Comparison of ENCODE assay signal across 1 cellular context in genomic region chr3:16511561-16512434, GRCh38.
TF ChIP-seq lines count a peak whose summit lies in the region.

No MANE protein-coding gene starts in this region.

TF ChIP-seq in HCT116, 20 proteins besides CTCF, POLR2A, EP300 and RAD21 (continued from another document):
- TF ChIP-seq ZBTB33 (IDR thresholded peaks at IDR 0.05; ENCODE audit: extremely low read depth, insufficient replicate concordance, low read length) = no peak
- TF ChIP-seq POLR2AphosphoS5 (IDR thresholded peaks at IDR 0.05; ENCODE audit: low read depth, low read length) = no peak
- TF ChIP-seq ATF3 (IDR thresholded peaks at IDR 0.05) = no peak
TF ChIP-seq in HCT116: peak in this region for 0.
